1 cellular context compared by ENCODE assay signal in the genomic region with DNA sequence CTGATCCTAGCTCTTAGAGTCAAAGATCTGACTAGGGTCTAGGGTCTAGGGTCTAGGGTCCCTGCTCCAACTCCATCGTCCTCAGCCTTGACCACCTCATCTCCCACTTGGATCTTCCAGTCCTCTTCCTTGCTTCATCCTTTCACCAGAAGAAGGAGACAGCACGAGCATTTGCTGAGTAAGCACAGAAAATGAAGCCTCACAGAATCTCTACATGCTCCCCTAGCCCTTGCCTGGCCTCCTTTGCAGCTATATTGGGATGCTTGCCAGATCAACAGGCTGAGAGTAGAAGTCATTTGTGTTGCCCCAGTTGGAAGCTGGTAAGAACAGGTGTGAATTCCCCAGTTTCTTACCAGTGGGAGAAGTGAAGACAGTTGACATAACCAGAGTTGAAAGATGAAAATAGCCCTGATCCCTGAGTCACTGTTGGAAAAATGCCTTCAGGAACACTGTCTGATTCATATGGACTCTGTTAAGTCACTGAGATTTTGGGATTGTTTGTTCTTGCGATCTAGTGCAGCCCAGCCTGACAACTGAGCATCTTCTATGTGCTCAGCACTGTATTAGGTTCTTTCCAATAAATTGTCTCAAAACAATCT.
TF ChIP-seq lines count a peak whose summit lies in the region.

No MANE protein-coding gene starts in this region.

TF ChIP-seq in A549, 52 proteins besides CTCF, POLR2A, EP300 and RAD21:
- TF ChIP-seq NFE2L2 (conservative IDR thresholded peaks at IDR 0.05; ENCODE audit: low read length) (no peak), MAFK (IDR thresholded peaks at IDR 0.05; ENCODE audit: partially characterized antibody) (peak; percentile 78)
